19 cellular contexts compared by ENCODE assay signal in the genomic region with DNA sequence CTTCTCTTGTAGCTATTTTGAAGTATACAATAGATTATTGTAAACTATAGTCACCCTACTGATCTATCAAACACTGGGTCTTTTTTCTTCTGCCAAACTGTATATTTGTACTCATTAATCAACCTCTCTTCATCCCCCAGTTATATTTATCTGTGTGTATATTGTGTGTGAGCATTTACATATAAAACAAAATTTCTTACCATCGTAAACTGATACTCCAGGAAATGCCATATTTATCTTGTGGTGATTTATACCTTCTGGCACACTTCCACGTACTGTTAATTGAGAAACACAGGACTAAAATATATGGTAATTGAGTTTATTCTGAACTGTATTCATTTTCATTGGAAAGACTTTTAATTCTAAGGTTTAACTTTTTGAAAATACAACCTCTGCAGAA. TPM values are rescaled to one million over a fixed set of nuclear protein-coding genes. Genes with fewer than 3 reads are reported as not detected.
A peak's percentile ranks its signal among the peaks of the same experiment; 100 is the strongest.
DNase-seq lines count a peak whose midpoint lies in the region; ATAC-seq and TF ChIP-seq lines count a peak whose summit lies in the region.
"Had no signal": no experiment of that assay in that cellular context is flagged by ENCODE, and none has a peak within 500 bp of the region (broad histone marks: within the 10 kb centered on the region; RNA-seq: fewer than 3 reads in every experiment).

No MANE protein-coding gene starts in this region.

- POLR2A ChIA-PET in MCF 10A (lab: Yijun Ruan, JAX) = interaction anchor here (0.8 to 6.8 kb wide), 4 partner anchors 9 to 17 kb away, joined by 6 to 73 read pairs (median 8); partner anchors contain the start of gene ANLN
- POLR2A ChIA-PET in Panc1 (lab: Charles Lee) = no interaction called here

- ATAC-seq in Panc1 (no peak), natural killer cell (no peak), GM21528 (IDR thresholded peaks at IDR 0.05; ENCODE audit: low FRiP score, unreplicated experiment) (no peak), HG02973 (IDR thresholded peaks at IDR 0.05; ENCODE audit: unreplicated experiment) (no peak), heart left ventricle (no peak)
- ATAC-seq: right lobe of liver, T-cell had no signal

- CTCF ChIA-PET in MCF 10A (lab: Yijun Ruan, JAX) = interaction anchor here (0.8 to 1.8 kb wide), 3 partner anchors 8 to 33 kb away, joined by 4 to 6 read pairs (median 4); no protein-coding TSS in a partner anchor
- CTCF ChIA-PET in Panc1 (lab: Charles Lee) = no interaction called here

- no peak overlapping the region for H3K27ac ChIP-seq in breast epithelium
- H3K27ac ChIP-seq in Panc1 (ENCODE audit: low read length) = peak overlapping the region; percentile 7; the same call in 1 of the 2 replicates
- no peak overlapping the region for H3K27ac ChIP-seq in heart left ventricle
- H3K27ac ChIP-seq: PC-9, right lobe of liver, tibial nerve had no signal

- H3K36me3 Mint-ChIP-seq in MCF 10A (ENCODE audit: insufficient read depth, unreplicated experiment) = peaks cover 6% of the 10 kb centered on the region
- no peaks in the 10 kb centered on the region for H3K36me3 Mint-ChIP-seq in natural killer cell
- H3K36me3 Mint-ChIP-seq: T-cell had no signal

- H3K27me3 Mint-ChIP-seq in MCF 10A (ENCODE audit: insufficient read depth, unreplicated experiment) (no peaks in the 10 kb centered on the region), natural killer cell (ENCODE audit: low read depth in 2 of 2) (no peaks in the 10 kb centered on the region)
- H3K27me3 Mint-ChIP-seq: activated B cell treated with CpG ODN at 0.5 μM for 24 hours, T-cell had no signal

- no peak overlapping the region for H3K4me3 ChIP-seq in breast epithelium
- no peak overlapping the region for H3K4me3 ChIP-seq in Panc1 (ENCODE audit: low read depth in 2 of 2, low read length in 2 of 2)
- H3K4me3 ChIP-seq in fibroblast of pulmonary artery (replicated peaks; ENCODE audit: low read depth, low read length) = no peak overlapping the region
- H3K4me3 ChIP-seq in heart left ventricle = no peak overlapping the region
- H3K4me3 ChIP-seq: PC-9, right lobe of liver, tibial nerve had no signal

- H3K4me1 ChIP-seq in breast epithelium (no peaks in the 10 kb centered on the region), Panc1 (ENCODE audit: control insufficient read depth, insufficient read depth, low read length) (peaks cover 19% of the 10 kb centered on the region), heart left ventricle (peaks cover 0 to 10% (median 0%) of the 10 kb centered on the region in 12 donors)
- H3K4me1 ChIP-seq: right lobe of liver, tibial nerve had no signal

- WGBS in heart left ventricle, 4 donors = 79 to 90% (median 85%) methylated on average over 2 of the region's 2 CpGs

- in situ Hi-C loops in Panc1 (cut with HindIII; ENCODE audit: low pct_unique_long_range_greater_than_20kb, low sequenced_read_pairs) = no loop called here

- H3K4me1 Mint-ChIP-seq in MCF 10A (ENCODE audit: insufficient read depth, unreplicated experiment) (peaks cover 21% of the 10 kb centered on the region), natural killer cell (peaks cover 0 to 4% of the 10 kb centered on the region in 2 donors)
- H3K4me1 Mint-ChIP-seq: activated B cell treated with CpG ODN at 0.5 μM for 24 hours had no signal

- H3K4me3 Mint-ChIP-seq in MCF 10A (ENCODE audit: unreplicated experiment) (no peak overlapping the region), natural killer cell (no peak overlapping the region)
- H3K4me3 Mint-ChIP-seq: activated B cell treated with CpG ODN at 0.5 μM for 24 hours, neural crest cell, T-cell had no signal

- H3K27ac Mint-ChIP-seq in MCF 10A (ENCODE audit: low read depth, unreplicated experiment) = peak overlapping the region; percentile 50
- H3K27ac Mint-ChIP-seq in natural killer cell = no peak overlapping the region
- H3K27ac Mint-ChIP-seq: activated B cell treated with CpG ODN at 0.5 μM for 24 hours, T-cell had no signal

- no TSS peak for BruUV-seq in MCF 10A (replicated peaks; lab: Mats Ljungman, UMichigan)
- no TSS peak for BruUV-seq in Panc1 (replicated peaks; lab: Mats Ljungman, UMichigan)

- H3K9me3 ChIP-seq in breast epithelium (no peaks in the 10 kb centered on the region), Panc1 (ENCODE audit: control insufficient read depth, insufficient read depth, low read depth, low read length) (no peaks in the 10 kb centered on the region), heart left ventricle (no peaks in the 10 kb centered on the region)
- H3K9me3 ChIP-seq: right lobe of liver, tibial nerve had no signal

- intact Hi-C loops in MCF 10A (cut with micrococcal nuclease) (no loop called here), breast epithelium (cut with DNase I; ENCODE audit: low total_unique reads) (no loop called here), Panc1 (cut with micrococcal nuclease; ENCODE audit: unreplicated experiment) (no loop called here), natural killer cell (cut with micrococcal nuclease) (no loop called here), heart left ventricle (cut with DNase I) (no loop called here)

- TF ChIP-seq POLR2A in breast epithelium (IDR thresholded peaks at IDR 0.05) (no peak), heart left ventricle (IDR thresholded peaks at IDR 0.05) (no peak)

- TF ChIP-seq CTCF in MCF 10A (IDR thresholded peaks at IDR 0.05; ENCODE audit: unreplicated experiment) = no peak
- TF ChIP-seq CTCF in breast epithelium (IDR thresholded peaks at IDR 0.05) = no peak
- TF ChIP-seq CTCF in Panc1 (IDR thresholded peaks at IDR 0.05) = no peak
- TF ChIP-seq CTCF in fibroblast of pulmonary artery (IDR thresholded peaks at IDR 0.05; ENCODE audit: low read length, missing control alignments) = no peak
- TF ChIP-seq CTCF in natural killer cell (IDR thresholded peaks at IDR 0.05) = no peak
- TF ChIP-seq CTCF in heart left ventricle (IDR thresholded peaks at IDR 0.05) = no peak

- DNase-seq in MCF 10A (ENCODE audit: unreplicated experiment) (peak; percentile 58), breast epithelium (ENCODE audit: low spot score in 2 of 2) (no peak), Panc1 (ENCODE audit: low read depth, low spot score) (no peak), fibroblast of pulmonary artery (ENCODE audit: low read depth) (peak; percentile 42), natural killer cell (no peak), heart left ventricle (no peak)
- DNase-seq: activated B cell treated with CpG ODN at 0.5 μM for 24 hours; activated effector memory CD4-positive, alpha-beta T cell treated with anti-CD3 and anti-CD28 coated beads, Interleukin-2, amount 50 U/mL, for 16 hours; effector memory CD4-positive, alpha-beta T cell; mammary epithelial cell; NCI-H345; PC-9; right lobe of liver; stimulated activated CD4-positive, alpha-beta T cell treated with anti-CD3 and anti-CD28 coated beads, Interleukin-4, amount 100 ng/mL, for 1 hour; T-cell had no signal

- H3K36me3 ChIP-seq in breast epithelium = no peaks in the 10 kb centered on the region
- H3K36me3 ChIP-seq in Panc1 (ENCODE audit: control insufficient read depth, insufficient read depth, low read length) = peaks cover 85% of the 10 kb centered on the region
- peaks cover 0 to 14% (median 0%) of the 10 kb centered on the region in 9 donors for H3K36me3 ChIP-seq in heart left ventricle
- H3K36me3 ChIP-seq: right lobe of liver, tibial nerve had no signal

- H3K9me3 Mint-ChIP-seq in MCF 10A (ENCODE audit: unreplicated experiment) = no peaks in the 10 kb centered on the region
- H3K9me3 Mint-ChIP-seq in natural killer cell = no peaks in the 10 kb centered on the region
- H3K9me3 Mint-ChIP-seq: activated B cell treated with CpG ODN at 0.5 μM for 24 hours, neural crest cell, T-cell had no signal

- H3K27me3 ChIP-seq in breast epithelium (no peaks in the 10 kb centered on the region), Panc1 (ENCODE audit: control insufficient read depth, insufficient read depth, low read length) (no peaks in the 10 kb centered on the region), heart left ventricle (no peaks in the 10 kb centered on the region)
- H3K27me3 ChIP-seq: right lobe of liver, tibial nerve had no signal

RNA-seq across cellular contexts. Expression of gene ANLN, which starts 18.9 kb away (rescaled TPM):
- total RNA-seq in MCF 10A (2022) (64.3 and 104 TPM in 2 replicates), breast epithelium (1 to 10 TPM; 2.3 to 5.4 (median 5.0) TPM), Panc1 (2021; ENCODE audit: unreplicated experiment) (238 TPM), natural killer cell (1 to 10 TPM; 1.7 to 2.9 (median 2.0) TPM), heart left ventricle (10 to 100 TPM in 1 of 9 donors, 1 to 10 TPM in 6, under 1 TPM in 2; 0.83 to 30.7 (median 1.5) TPM)
- polyA plus RNA-seq in Panc1 (2012; ENCODE audit: insufficient read length) = 51.0 TPM
- polyA plus RNA-seq in heart left ventricle = under 1 TPM; 0.08 to 0.62 TPM

Comparison
In these comparisons a context has a peak if more than half of its experiments do, and no peak if none do; other contexts are left out.
1. DNase-seq: peak in MCF 10A (single experiment) and fibroblast of pulmonary artery (single experiment); none in breast epithelium (0 of 2), Panc1 (single experiment), natural killer cell (single experiment) and heart left ventricle (0 of 5).